In genomic region chr13:48579167-48579918, GRCh38 we compare ENCODE assay signal across 7 cellular contexts. TPM values are rescaled to one million over a fixed set of nuclear protein-coding genes. Genes with fewer than 3 reads are reported as not detected.
DNase-seq lines count a peak whose midpoint lies in the region; ATAC-seq and TF ChIP-seq lines count a peak whose summit lies in the region.

No MANE protein-coding gene starts in this region.

- peak overlapping the region; percentile 32 for H2BK5ac ChIP-seq in mesendoderm (ENCODE audit: low read length)

- H3K56ac ChIP-seq in mesendoderm (ENCODE audit: low read length), result peak overlapping the region; percentile 63

- H3K4me2 ChIP-seq in mesendoderm (ENCODE audit: low read length), result no peak overlapping the region

- no peaks in the 10 kb centered on the region for H3K79me1 ChIP-seq in mesendoderm (ENCODE audit: low read length)

- CTCF ChIA-PET in RWPE1 (lab: Yijun Ruan, JAX), result interaction anchor here (0.6 to 1.6 kb wide), 16 partner anchors 32 to 1437 kb away, joined by 3 to 11 read pairs (median 3); no protein-coding TSS in a partner anchor

- no peaks in the 10 kb centered on the region for H3K9me3 Mint-ChIP-seq in activated T-cell treated with anti-CD3 and anti-CD28 coated beads, Interleukin-2, amount 50 U/mL, for 72 hours

- H3K27ac ChIP-seq in RWPE1 (peak overlapping the region; percentile 85), mesendoderm (ENCODE audit: low read depth, low read length) (peak overlapping the region; percentile 52), ascending aorta (no peak overlapping the region)

- H3K4me1 ChIP-seq in mesendoderm (ENCODE audit: control insufficient read depth, low read depth, low read length) (peaks cover 3% of the 10 kb centered on the region), ascending aorta (peaks cover 0 to 10% of the 10 kb centered on the region in 2 donors)

- H2BK15ac ChIP-seq in mesendoderm (replicated peaks; ENCODE audit: low read depth), result no peak overlapping the region

- H4K8ac ChIP-seq in mesendoderm (ENCODE audit: low read depth, low read length), result no peak overlapping the region

- H3K36me3 ChIP-seq in mesendoderm (ENCODE audit: control insufficient read depth, insufficient read depth, low read length), result no peaks in the 10 kb centered on the region
- H3K36me3 ChIP-seq in ascending aorta, result no peaks in the 10 kb centered on the region

- H4K5ac ChIP-seq in mesendoderm (ENCODE audit: low read length), result no peak overlapping the region

- no peak overlapping the region for H3K4me3 Mint-ChIP-seq in activated T-cell treated with anti-CD3 and anti-CD28 coated beads, Interleukin-2, amount 50 U/mL, for 72 hours

- no peak overlapping the region for H3K27ac Mint-ChIP-seq in activated T-cell treated with anti-CD3 and anti-CD28 coated beads, Interleukin-2, amount 50 U/mL, for 72 hours

- intact Hi-C loops in ascending aorta (cut with DNase I), result loop anchor here (5.0 kb wide), 1 partner anchor 177 kb away; no protein-coding TSS in a partner anchor

- H3K4me3 ChIP-seq in mesendoderm (ENCODE audit: low read length) (no peak overlapping the region), ascending aorta (no peak overlapping the region)

- peak; percentile 88 for ATAC-seq in HG02981 (IDR thresholded peaks at IDR 0.05; ENCODE audit: unreplicated experiment)
- ATAC-seq in activated T-cell treated with anti-CD3 and anti-CD28 coated beads, Interleukin-2, amount 50 U/mL, for 72 hours (replicated peaks in 1 of 2), result no peak

- peak overlapping the region; percentile 13 for H3K9ac ChIP-seq in mesendoderm (ENCODE audit: low read length)

- H3K27me3 Mint-ChIP-seq in activated T-cell treated with anti-CD3 and anti-CD28 coated beads, Interleukin-2, amount 50 U/mL, for 72 hours (ENCODE audit: low read depth), result peaks cover 53% of the 10 kb centered on the region

- WGBS in mesendoderm (ENCODE audit: extremely low coverage, insufficient coverage, low lambda C conversion rate), result no CpG with 5 or more reads among the region's 7 CpGs

- H3K4me1 Mint-ChIP-seq in activated T-cell treated with anti-CD3 and anti-CD28 coated beads, Interleukin-2, amount 50 U/mL, for 72 hours (ENCODE audit: low read depth), result peaks cover 7% of the 10 kb centered on the region

- H2BK120ac ChIP-seq in mesendoderm (ENCODE audit: low read depth, low read length), result peak overlapping the region; percentile 75

- H3K4ac ChIP-seq in mesendoderm (ENCODE audit: low read depth, low read length), result no peak overlapping the region

- no peaks in the 10 kb centered on the region for H3K27me3 ChIP-seq in mesendoderm (ENCODE audit: insufficient read depth, low read length, poor library complexity)
- no peaks in the 10 kb centered on the region for H3K27me3 ChIP-seq in ascending aorta

- H3K18ac ChIP-seq in mesendoderm (ENCODE audit: low read length), result peak overlapping the region; percentile 81

- H3K79me2 ChIP-seq in mesendoderm (ENCODE audit: control insufficient read depth, insufficient read depth, low read length), result no peaks in the 10 kb centered on the region

- TF ChIP-seq CTCF in RWPE1 (conservative IDR thresholded peaks at IDR 0.05; ENCODE audit: low read depth) (no peak), ascending aorta (IDR thresholded peaks at IDR 0.05) (no peak)

- no peak overlapping the region for H2AK5ac ChIP-seq in mesendoderm (ENCODE audit: low read length)

- H3K9me3 ChIP-seq in ascending aorta, result no peaks in the 10 kb centered on the region

- no peaks in the 10 kb centered on the region for H3K36me3 Mint-ChIP-seq in activated T-cell treated with anti-CD3 and anti-CD28 coated beads, Interleukin-2, amount 50 U/mL, for 72 hours (ENCODE audit: insufficient read depth in 2 of 2)

- peak; percentile 38 for TF ChIP-seq POLR2A in GM19099 (IDR thresholded peaks at IDR 0.05; ENCODE audit: extremely low read depth, insufficient read length, low read depth)

- POLR2A ChIA-PET in RWPE1 (lab: Yijun Ruan, JAX; ENCODE audit: low non-redundant PET), result interaction anchor here (1.0 kb wide), 1 partner anchor 344 kb away, joined by 3 read pairs; no protein-coding TSS in a partner anchor

- H3K23ac ChIP-seq in mesendoderm (ENCODE audit: low read length), result peak overlapping the region; percentile 29

- DNase-seq in RWPE1 (ENCODE audit: low spot score), result peak; percentile 15
- DNase-seq in mesendoderm, result peak; percentile 32
- no peak for DNase-seq in GM19238 (ENCODE audit: insufficient read length, low spot score)
- DNase-seq in ascending aorta (ENCODE audit: low spot score in 2 of 2), result no peak
- no peak for DNase-seq in activated T-cell treated with anti-CD3 and anti-CD28 coated beads, Interleukin-2, amount 50 U/mL, for 72 hours

RNA-seq across cellular contexts. Expression of gene RCBTB2, which starts 46.5 kb away (rescaled TPM):
- polyA plus RNA-seq in mesendoderm (2013, experiment 1 of 2), result 8.9 TPM
- polyA plus RNA-seq in mesendoderm (2013, experiment 2 of 2), result 9.0 TPM
- 1.8 TPM for total RNA-seq in ascending aorta
- 1 to 10 TPM; 2.6 to 2.7 TPM for total RNA-seq in activated T-cell treated with anti-CD3 and anti-CD28 coated beads, Interleukin-2, amount 50 U/mL, for 72 hours

Comparison
In these comparisons a context has a peak if more than half of its experiments do, and no peak if none do; other contexts are left out.
1. DNase-seq: peak in RWPE1 (single experiment) and mesendoderm (single experiment); none in GM19238 (single experiment), ascending aorta (0 of 2) and activated T-cell treated with anti-CD3 and anti-CD28 coated beads, Interleukin-2, amount 50 U/mL, for 72 hours (0 of 2).
2. H3K27ac ChIP-seq: peak in RWPE1 (single experiment) and mesendoderm (single experiment); none in ascending aorta (0 of 2).